ENCODE assay signal across 34 cellular contexts in the genomic region with DNA sequence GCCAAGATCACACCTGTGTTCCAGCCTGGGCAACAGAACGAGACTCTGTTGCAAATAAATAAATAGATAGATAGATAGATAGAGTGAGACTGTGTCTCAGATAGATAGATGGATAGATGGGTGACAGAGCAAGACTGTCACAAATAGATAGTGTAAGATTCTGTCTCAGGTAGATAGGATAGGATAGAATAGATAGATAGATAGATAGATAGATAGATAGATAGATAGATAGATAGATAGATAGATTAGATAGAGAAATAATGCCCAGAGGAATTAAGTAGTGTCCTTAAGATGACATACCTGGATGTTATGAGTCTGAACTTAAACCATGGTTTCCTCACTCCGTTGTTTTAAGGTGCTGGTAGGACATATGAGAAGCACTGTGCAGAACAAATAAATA.
"Had no signal": no experiment of that assay in that cellular context is flagged by ENCODE, and none has a peak within 500 bp of the region (broad histone marks: within the 10 kb centered on the region; RNA-seq: fewer than 3 reads in every experiment).

No MANE protein-coding gene starts in this region.

- H3K36me3 ChIP-seq: MG63 had no signal

- H3K4me2 ChIP-seq: KMS-11 had no signal

- H3K4me3 ChIP-seq: MG63 had no signal

- H3K9me3 ChIP-seq: MG63 had no signal

- H3K27ac ChIP-seq: KMS-11 had no signal

- DNase-seq: Karpas-422, Kasumi-1, MG63, MM.1S, MV-4-11, NCI-H1048, NCI-H1092, NCI-H1092 treated with DMSO at 0.1 percent for 48 hours, NCI-H1105, NCI-H1105 treated with DMSO at 0.1 percent for 48 hours, NCI-H1417, NCI-H1417 treated with DMSO at 0.1 percent for 48 hours, NCI-H1436, NCI-H1436 treated with DMSO at 0.1 percent for 48 hours, NCI-H146, NCI-H1694, NCI-H1694 treated with DMSO at 0.1 percent for 48 hours, NCI-H187, NCI-H187 treated with DMSO at 0.1 percent for 48 hours, NCI-H1930, NCI-H2029, NCI-H2029 treated with DMSO at 0.1 percent for 48 hours, NCI-H2081, NCI-H2081 treated with DMSO at 0.1 percent for 48 hours, NCI-H2107, NCI-H2171, NCI-H2171 treated with DMSO at 0.1 percent for 48 hours, NCI-H2227 treated with DMSO at 0.1 percent for 48 hours, NCI-H226, NCI-H345, NCI-H446, NCI-H446 treated with DMSO at 0.1 percent for 48 hours, NCI-H510A had no signal

- H3K9ac ChIP-seq: KMS-11 had no signal

- H3K27me3 ChIP-seq: MG63 had no signal
